Comparison of ENCODE assay signal across 14 cellular contexts in genomic region chr2:121599963-121600651, GRCh38. TPM values are rescaled to one million over a fixed set of nuclear protein-coding genes. Genes with fewer than 3 reads are reported as not detected.
DNase-seq lines count a peak whose midpoint lies in the region; ATAC-seq, FAIRE-seq and TF ChIP-seq lines count a peak whose summit lies in the region.
"Had no signal": no experiment of that assay in that cellular context is flagged by ENCODE, and none has a peak within 500 bp of the region (broad histone marks: within the 10 kb centered on the region; RNA-seq: fewer than 3 reads in every experiment).

No MANE protein-coding gene starts in this region.

- TF ChIP-seq CTCF in GM13976 (IDR thresholded peaks at IDR 0.05; ENCODE audit: borderline replicate concordance, control extremely low read depth, extremely low read depth, insufficient read depth, missing control alignments) (no peak), GM12878 (IDR thresholded peaks at IDR 0.05 in 2 of 3, conservative IDR thresholded peaks at IDR 0.05 in 1 of 3; ENCODE audit: control insufficient read depth in 2 of 3, extremely low read depth in 1 of 3, insufficient read depth in 1 of 3, low read depth in 3 of 3, low read length in 3 of 3) (no peak), ovary (IDR thresholded peaks at IDR 0.05) (no peak)

- TF ChIP-seq EP300 in GM12878 (IDR thresholded peaks at IDR 0.05; ENCODE audit: borderline replicate concordance in 1 of 2, control insufficient read depth in 1 of 2, low read depth in 2 of 2, low read length in 2 of 2): peak in 1 of 2 experiments; percentile 27; a peak in 1 of 4 replicates
- TF ChIP-seq EP300 in ovary (IDR thresholded peaks at IDR 0.05): no peak

- CTCF ChIA-PET in GM12878 (lab: Yijun Ruan, JAX): interaction anchor here (0.6 to 3.9 kb wide), 4 partner anchors 41 to 157 kb away, joined by 3 to 18 read pairs (median 3); partner anchors contain the start of gene CLASP1

- DNase-seq in GM13976 (ENCODE audit: low spot score): peak; percentile 44
- peak; percentile 46 for DNase-seq in GM12878 (ENCODE audit: low read depth, low spot score)
- no peak for DNase-seq in iPS-NIHi11 (ENCODE audit: low spot score)
- no peak for DNase-seq in kidney glomerular epithelial cell (lab: John Stamatoyannopoulos, UW)
- DNase-seq in ovary: no peak
- DNase-seq: activated CD4-positive, alpha-beta T cell treated with anti-CD3 and anti-CD28 coated beads for 48 hours; amygdala; CD8-positive, alpha-beta T cell; hypothalamus; NCI-H1694; stimulated activated naive CD4-positive, alpha-beta T cell treated with Interleukin-2 at 50 U/mL for 16 hours had no signal

- H3K4me2 ChIP-seq in GM12878 (ENCODE audit: control insufficient read depth, insufficient read depth): peak overlapping the region; percentile 21

- H3K9ac ChIP-seq in GM12878 (ENCODE audit: control insufficient read depth, insufficient read depth, low read length): no peak overlapping the region

- RAD21 ChIA-PET in GM12878 (lab: Charles Lee; ENCODE audit: unreplicated experiment): interaction anchor here (0.6 to 4.2 kb wide), 6 partner anchors 10 to 99 kb away, joined by 3 to 14 read pairs (median 4); no protein-coding TSS in a partner anchor

- 0 out of 2 replicates have a peak overlapping the region, but pooled peaks have one; percentile 23 for H3K4me3 ChIP-seq in GM12878
- no peak overlapping the region for H3K4me3 ChIP-seq in ovary

- TF ChIP-seq POLR2A in GM12878 (IDR thresholded peaks at IDR 0.05; ENCODE audit: low read depth, low read length): no peak
- no peak for TF ChIP-seq POLR2A in ovary (IDR thresholded peaks at IDR 0.05)

- in situ Hi-C loops in GM13976 (cut with MboI; ENCODE audit: low sequenced_read_pairs, unreplicated experiment): no loop called here
- in situ Hi-C loops in GM12878 (cut with MboI): no loop called here

- H3K9me3 ChIP-seq in GM12878 (replicated peaks; ENCODE audit: control insufficient read depth, insufficient read depth, low read length) (no peaks in the 10 kb centered on the region; the same call in 2 of the 3 replicates), ovary (no peaks in the 10 kb centered on the region)

- H3K27me3 ChIP-seq in GM12878 (replicated peaks in 1 of 2; ENCODE audit: control insufficient read depth in 2 of 2, insufficient read depth in 2 of 2, low read length in 1 of 2) (no peaks in the 10 kb centered on the region), ovary (no peaks in the 10 kb centered on the region)

- H3K4me1 ChIP-seq in GM12878 (ENCODE audit: control insufficient read depth, insufficient read depth, low read length) (peaks cover 38% of the 10 kb centered on the region), ovary (ENCODE audit: insufficient read depth) (peaks cover 9% of the 10 kb centered on the region)

- no peaks in the 10 kb centered on the region for H4K20me1 ChIP-seq in GM12878 (ENCODE audit: control insufficient read depth, insufficient read depth)

- TSS peak; percentile 23 for BruUV-seq in GM12878 (replicated peaks; lab: Mats Ljungman, UMichigan)

- no peak for FAIRE-seq in GM12878 (lab: Jason Lieb, UNC)

- SMC1A ChIA-PET in GM12878 (lab: Charles Lee; ENCODE audit: uncharacterized antibody, unreplicated experiment): interaction anchor here (0.6 to 3.2 kb wide), 9 partner anchors 17 to 1286 kb away, joined by 3 to 27 read pairs (median 5); partner anchors contain the start of gene RNU4ATAC

- ATAC-seq in GM19463 (IDR thresholded peaks at IDR 0.05; ENCODE audit: unreplicated experiment) (peak; percentile 38), HG03159 (IDR thresholded peaks at IDR 0.05; ENCODE audit: unreplicated experiment) (peak; percentile 53), GM12878 (peak; percentile 75), GM21737 (IDR thresholded peaks at IDR 0.05; ENCODE audit: unreplicated experiment) (no peak)
- ATAC-seq: CD8-positive, alpha-beta T cell had no signal

- H2AFZ ChIP-seq in GM12878 (ENCODE audit: control insufficient read depth, low read depth, low read length): no peak overlapping the region

- H3K36me3 ChIP-seq in GM12878 (ENCODE audit: control insufficient read depth in 2 of 2, insufficient read depth in 2 of 2, low read length in 1 of 2) (peaks cover 0 to 4% of the 10 kb centered on the region in 2 experiments; a peak in 1 of 4 replicates), ovary (no peaks in the 10 kb centered on the region)

- intact Hi-C loops in GM12878 (cut with micrococcal nuclease; ENCODE audit: unreplicated experiment): loop anchor here (5.0 kb wide), 2 partner anchors 97 to 117 kb away; no protein-coding TSS in a partner anchor
- intact Hi-C loops in ovary (cut with DNase I): loop anchor here in 1 of 4 donors (5.0 kb wide), 1 partner anchor 113 kb away; no protein-coding TSS in a partner anchor

- no peak for TF ChIP-seq RAD21 in GM12878 (IDR thresholded peaks at IDR 0.05; ENCODE audit: insufficient read depth, low read depth, low read length)

- peak overlapping the region; percentile 84 for H3K27ac ChIP-seq in GM12878 (ENCODE audit: control insufficient read depth, insufficient read depth)
- H3K27ac ChIP-seq in ovary: no peak overlapping the region

- POLR2A ChIA-PET in GM12878 (lab: Charles Lee): interaction anchor here (0.6 to 6.3 kb wide), 14 partner anchors 8 to 179 kb away, joined by 3 to 47 read pairs (median 4); partner anchors contain the start of genes CLASP1 and RNU4ATAC

- H3K79me2 ChIP-seq in GM12878 (ENCODE audit: control insufficient read depth, insufficient read depth, low read length): peaks cover 83% of the 10 kb centered on the region

TF ChIP-seq in GM12878, 131 proteins besides CTCF, POLR2A, EP300 and RAD21 (continues in another document):
- no peak for TF ChIP-seq ATF7 (IDR thresholded peaks at IDR 0.05; ENCODE audit: low read depth)
- no peak for TF ChIP-seq NFYA (IDR thresholded peaks at IDR 0.05; ENCODE audit: borderline replicate concordance, low read depth, low read length)
- TF ChIP-seq POLR2AphosphoS5 (IDR thresholded peaks at IDR 0.05; ENCODE audit: low read length): no peak
- TF ChIP-seq YBX1 (IDR thresholded peaks at IDR 0.05): no peak
- no peak for TF ChIP-seq TARDBP (IDR thresholded peaks at IDR 0.05; ENCODE audit: borderline replicate concordance)
- peak; percentile 78 for TF ChIP-seq MTA2 (IDR thresholded peaks at IDR 0.05; ENCODE audit: low read depth)
- TF ChIP-seq TCF12 (IDR thresholded peaks at IDR 0.05; ENCODE audit: low read depth, low read length): no peak
- no peak for TF ChIP-seq SREBF2 (IDR thresholded peaks at IDR 0.05; ENCODE audit: low read length)
- no peak for TF ChIP-seq ZNF207 (IDR thresholded peaks at IDR 0.05; ENCODE audit: borderline replicate concordance)
- TF ChIP-seq ZBTB11 (CRISPR knock-in tag; IDR thresholded peaks at IDR 0.05): no peak

RNA-seq across cellular contexts. Expression of gene CLASP1, which starts 49.2 kb away (rescaled TPM):
- total RNA-seq in GM12878 (2013; cell fraction: nucleolus; rRNA removed): 321 and 343 TPM in 2 replicates
- total RNA-seq in GM12878 (2014; rRNA removed): 31.6 and 34.9 TPM in 2 replicates
- total RNA-seq in GM12878 (2014; rRNA removed; fragmentation: Illumina TruSeq; extraction: Trizol): 33.1 and 36.5 TPM in 2 replicates
- 53.4 and 62.4 TPM in 2 replicates for total RNA-seq in GM12878 (2021)
- polyA plus RNA-seq in GM12878 (2011; ENCODE audit: low read depth): 16.2 TPM
- 9.9 and 13.2 TPM in 2 replicates for polyA plus RNA-seq in GM12878 (2011; rRNA removed)
- 9.4 and 15.1 TPM in 2 replicates for polyA plus RNA-seq in GM12878 (2011; cell fraction: cytosol; rRNA removed)
- 47.2 and 56.6 TPM in 2 replicates for polyA plus RNA-seq in GM12878 (2011; cell fraction: nucleus; rRNA removed)
- 24.0 and 32.4 TPM in 2 replicates for polyA plus RNA-seq in GM12878 (2012)
- 28.7 and 31.3 TPM in 2 replicates for polyA plus RNA-seq in GM12878 (2014; fragmentation: Illumina TruSeq; extraction: Trizol)
- polyA plus RNA-seq in GM12878 (2014; fragmentation: Nextera tagmentation; extraction: Ambion mirVana): 1 to 10 TPM; 1.4 to 4.4 TPM
- 27.6 and 32.8 TPM in 2 replicates for polyA plus RNA-seq in GM12878 (2014; rRNA removed)
- polyA plus RNA-seq in GM12878 (2016; fragmentation: Nextera tagmentation; extraction: Ambion mirVana): 10 to 100 TPM; 33.8 to 37.2 TPM
- polyA minus RNA-seq in GM12878 (2011; rRNA and poly(A)+ RNA removed): 63.4 and 67.7 TPM in 2 replicates
- polyA minus RNA-seq in GM12878 (2011; cell fraction: cytosol; rRNA and poly(A)+ RNA removed): 16.7 and 19.8 TPM in 2 replicates
- polyA minus RNA-seq in GM12878 (2011; cell fraction: nucleus; rRNA and poly(A)+ RNA removed): 120 and 193 TPM in 2 replicates
- 10 to 100 TPM; 39.1 to 58.7 (median 53.3) TPM for total RNA-seq in ovary
- polyA plus RNA-seq in ovary: 10 to 100 TPM; 15.8 to 26.8 TPM

Comparison
In these comparisons a context has a peak if more than half of its experiments do, and no peak if none do; other contexts are left out.
1. DNase-seq: peak in GM13976 (single experiment) and GM12878 (single experiment); none in iPS-NIHi11 (single experiment), kidney glomerular epithelial cell (single experiment) and ovary (0 of 5).